ENCODE assay signal across 9 cellular contexts in genomic region chr10:125105856-125106255, GRCh38.
"Had no signal": no experiment of that assay in that cellular context is flagged by ENCODE, and none has a peak within 500 bp of the region (broad histone marks: within the 10 kb centered on the region; RNA-seq: fewer than 3 reads in every experiment).

No MANE protein-coding gene starts in this region.

- DNase-seq: activated CD4-positive, CD25-positive, alpha-beta regulatory T cell treated with anti-CD3 and anti-CD28 coated beads, Interleukin-2, amount 50 U/mL, for 72 hours; activated naive CD4-positive, alpha-beta T cell treated with anti-CD3 and anti-CD28 coated beads for 36 hours; activated T-cell treated with anti-CD3 and anti-CD28 coated beads for 4 hours; hippocampal formation; left ventricle myocardium inferior; mesendoderm; stimulated activated CD4-positive, alpha-beta T cell treated with anti-CD3 and anti-CD28 coated beads, Interleukin-2, amount 100 ng/mL, for 48 hours; stimulated activated naive B cell treated with anti-CD40 and anti-IgM and Interleukin-4, amounts not matched to agents 10 μg/mL and 1 μg/mL and 100 μg/mL, for 72 hours; T-helper 9 cell had no signal

- ATAC-seq: stimulated activated naive B cell treated with anti-CD40 and anti-IgM and Interleukin-4, amounts not matched to agents 10 μg/mL and 1 μg/mL and 100 μg/mL, for 72 hours had no signal

- H3K36me3 Mint-ChIP-seq: stimulated activated naive B cell treated with anti-CD40 and anti-IgM and Interleukin-4, amounts not matched to agents 10 μg/mL and 1 μg/mL and 100 μg/mL, for 72 hours had no signal

- H3K27ac Mint-ChIP-seq: activated naive CD4-positive, alpha-beta T cell treated with anti-CD3 and anti-CD28 coated beads for 36 hours; stimulated activated naive B cell treated with anti-CD40 and anti-IgM and Interleukin-4, amounts not matched to agents 10 μg/mL and 1 μg/mL and 100 μg/mL, for 72 hours had no signal

- H3K4me3 Mint-ChIP-seq: activated naive CD4-positive, alpha-beta T cell treated with anti-CD3 and anti-CD28 coated beads for 36 hours; stimulated activated naive B cell treated with anti-CD40 and anti-IgM and Interleukin-4, amounts not matched to agents 10 μg/mL and 1 μg/mL and 100 μg/mL, for 72 hours had no signal

- H3K4me1 Mint-ChIP-seq: stimulated activated naive B cell treated with anti-CD40 and anti-IgM and Interleukin-4, amounts not matched to agents 10 μg/mL and 1 μg/mL and 100 μg/mL, for 72 hours had no signal
